Comparison of ENCODE assay signal across 8 cellular contexts in genomic region chr1:154325583-154326545, GRCh38. TPM values are rescaled to one million over a fixed set of nuclear protein-coding genes. Genes with fewer than 3 reads are reported as not detected.
A peak's percentile ranks its signal among the peaks of the same experiment; 100 is the strongest.
DNase-seq lines count a peak whose midpoint lies in the region; TF ChIP-seq lines count a peak whose summit lies in the region.

No MANE protein-coding gene starts in this region.

- H3K4me1 ChIP-seq in esophagus squamous epithelium: peaks cover 29 to 67% (median 39%) of the 10 kb centered on the region in 3 donors
- peaks cover 55% of the 10 kb centered on the region for H3K4me1 ChIP-seq in suprapubic skin

- TF ChIP-seq POLR2A in esophagus squamous epithelium (IDR thresholded peaks at IDR 0.05): peak in 1 of 4 donors; percentile 61
- TF ChIP-seq POLR2A in suprapubic skin (IDR thresholded peaks at IDR 0.05): no peak

- H3K36me3 ChIP-seq in esophagus squamous epithelium (peaks cover 0 to 5% (median 0%) of the 10 kb centered on the region in 3 donors), suprapubic skin (peaks cover 4% of the 10 kb centered on the region)

- no peak for TF ChIP-seq EP300 in suprapubic skin (IDR thresholded peaks at IDR 0.05)

- H3K27ac ChIP-seq in esophagus squamous epithelium (peak overlapping the region; percentile 85 to 98 (median 95)), suprapubic skin (peak overlapping the region; percentile 93)

- intact Hi-C loops in esophagus squamous epithelium (cut with DNase I): no loop called here

- TF ChIP-seq CTCF in esophagus squamous epithelium (IDR thresholded peaks at IDR 0.05): peak in 5 of 6 experiments; percentile 34 to 55 (median 54)
- peak; percentile 43 to 51 for TF ChIP-seq CTCF in suprapubic skin (IDR thresholded peaks at IDR 0.05)

- DNase-seq in A172 (ENCODE audit: low spot score) (peak; percentile 87), GDM1 (lab: John Stamatoyannopoulos, UW) (peak; percentile 36), NAMALWA (ENCODE audit: low spot score) (peak; percentile 66), activated T-cell treated with anti-CD3 and anti-CD28 coated beads for 4 hours (peak; percentile 23), esophagus squamous epithelium (lab: John Stamatoyannopoulos, UW) (no peak), mucosa of gallbladder (ENCODE audit: low spot score) (peak; percentile 52), suprapubic skin (ENCODE audit: low spot score in 2 of 2) (peak; percentile 81 to 84), activated gamma-delta T cell (lab: John Stamatoyannopoulos, UW) (no peak)

- 1 to 2% methylated on average over 16 to 22 of the region's 63 CpGs for WGBS in esophagus squamous epithelium, 2 donors
- 1% methylated on average over 44 of the region's 63 CpGs for WGBS in suprapubic skin

- H3K4me3 ChIP-seq in esophagus squamous epithelium: peak overlapping the region; percentile 45 to 91 (median 70)
- H3K4me3 ChIP-seq in suprapubic skin: peak overlapping the region; percentile 75

- H3K27me3 ChIP-seq in esophagus squamous epithelium (peaks cover 0 to 43% (median 0%) of the 10 kb centered on the region in 4 donors), suprapubic skin (peaks cover 5% of the 10 kb centered on the region)

- H3K9me3 ChIP-seq in esophagus squamous epithelium (no peaks in the 10 kb centered on the region), suprapubic skin (no peaks in the 10 kb centered on the region)

RNA-seq across cellular contexts. Expression of gene ATP8B2, which starts 0.5 kb away (rescaled TPM):
- total RNA-seq in A172 (2014; rRNA removed; shearing (Covaris generic)): 93.9 and 129 TPM in 2 replicates
- total RNA-seq in esophagus squamous epithelium (10 to 100 TPM in 2 of 4 donors, 1 to 10 TPM in 2; 2.4 to 55.5 (median 11.1) TPM), mucosa of gallbladder (32.9 TPM), suprapubic skin (10 to 100 TPM; 14.4 to 34.4 (median 22.0) TPM)

RNA-seq across cellular contexts. Expression of gene AQP10, which starts 5.0 kb away (rescaled TPM):
- not detected in 2 replicates for total RNA-seq in A172 (2014; rRNA removed; shearing (Covaris generic))
- not detected for total RNA-seq in esophagus squamous epithelium
- 0.32 TPM for total RNA-seq in mucosa of gallbladder
- total RNA-seq in suprapubic skin: under 1 TPM in 1 of 4 donors, not detected in 3; 0.26 TPM

RNA-seq across cellular contexts. Expression of gene HAX1, which starts 53.4 kb away (rescaled TPM):
- total RNA-seq in A172 (2014; rRNA removed; shearing (Covaris generic)): 210 and 220 TPM in 2 replicates
- 100 to 1,000 TPM in 1 of 4 donors, 10 to 100 TPM in 3; 39.3 to 105 (median 88.9) TPM for total RNA-seq in esophagus squamous epithelium
- total RNA-seq in mucosa of gallbladder: 63.1 TPM
- 10 to 100 TPM; 66.0 to 88.3 (median 78.4) TPM for total RNA-seq in suprapubic skin

Comparison
In these comparisons a context has a peak if more than half of its experiments do, and no peak if none do; other contexts are left out.
1. DNase-seq: peak in A172 (single experiment), GDM1 (single experiment), NAMALWA (single experiment), activated T-cell treated with anti-CD3 and anti-CD28 coated beads for 4 hours (single experiment), mucosa of gallbladder (single experiment) and suprapubic skin (2 of 2); none in esophagus squamous epithelium (single experiment) and activated gamma-delta T cell (single experiment).